Comparison of ENCODE assay signal across 2 cellular contexts in genomic region chr20:36467076-36467999, GRCh38.
TF ChIP-seq lines count a peak whose summit lies in the region.

No MANE protein-coding gene starts in this region.

TF ChIP-seq in SK-N-SH, 30 proteins besides CTCF, POLR2A, EP300 and RAD21:
- TF ChIP-seq NFIC (IDR thresholded peaks at IDR 0.05; ENCODE audit: borderline replicate concordance), result peak; percentile 26; the same call in 1 of the 2 replicates
- TF ChIP-seq, protein P1, sequence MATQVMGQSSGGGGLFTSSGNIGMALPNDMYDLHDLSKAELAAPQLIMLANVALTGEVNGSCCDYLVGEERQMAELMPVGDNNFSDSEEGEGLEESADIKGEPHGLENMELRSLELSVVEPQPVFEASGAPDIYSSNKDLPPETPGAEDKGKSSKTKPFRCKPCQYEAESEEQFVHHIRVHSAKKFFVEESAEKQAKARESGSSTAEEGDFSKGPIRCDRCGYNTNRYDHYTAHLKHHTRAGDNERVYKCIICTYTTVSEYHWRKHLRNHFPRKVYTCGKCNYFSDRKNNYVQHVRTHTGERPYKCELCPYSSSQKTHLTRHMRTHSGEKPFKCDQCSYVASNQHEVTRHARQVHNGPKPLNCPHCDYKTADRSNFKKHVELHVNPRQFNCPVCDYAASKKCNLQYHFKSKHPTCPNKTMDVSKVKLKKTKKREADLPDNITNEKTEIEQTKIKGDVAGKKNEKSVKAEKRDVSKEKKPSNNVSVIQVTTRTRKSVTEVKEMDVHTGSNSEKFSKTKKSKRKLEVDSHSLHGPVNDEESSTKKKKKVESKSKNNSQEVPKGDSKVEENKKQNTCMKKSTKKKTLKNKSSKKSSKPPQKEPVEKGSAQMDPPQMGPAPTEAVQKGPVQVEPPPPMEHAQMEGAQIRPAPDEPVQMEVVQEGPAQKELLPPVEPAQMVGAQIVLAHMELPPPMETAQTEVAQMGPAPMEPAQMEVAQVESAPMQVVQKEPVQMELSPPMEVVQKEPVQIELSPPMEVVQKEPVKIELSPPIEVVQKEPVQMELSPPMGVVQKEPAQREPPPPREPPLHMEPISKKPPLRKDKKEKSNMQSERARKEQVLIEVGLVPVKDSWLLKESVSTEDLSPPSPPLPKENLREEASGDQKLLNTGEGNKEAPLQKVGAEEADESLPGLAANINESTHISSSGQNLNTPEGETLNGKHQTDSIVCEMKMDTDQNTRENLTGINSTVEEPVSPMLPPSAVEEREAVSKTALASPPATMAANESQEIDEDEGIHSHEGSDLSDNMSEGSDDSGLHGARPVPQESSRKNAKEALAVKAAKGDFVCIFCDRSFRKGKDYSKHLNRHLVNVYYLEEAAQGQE (IDR thresholded peaks at IDR 0.05; ENCODE audit: low read depth, low read length), result no peak

TF ChIP-seq in HepG2, 621 proteins besides CTCF, POLR2A, EP300 and RAD21 (continues in another document):
- TF ChIP-seq ZNF276 (CRISPR knock-in tag; IDR thresholded peaks at IDR 0.05; ENCODE audit: low read depth) (0 out of 2 replicates have a peak, but pooled peaks have one; percentile 21), HINFP (CRISPR knock-in tag; IDR thresholded peaks at IDR 0.05; ENCODE audit: low read depth) (peak; percentile 64; the same call in 1 of the 2 replicates), KLF15 (CRISPR knock-in tag; IDR thresholded peaks at IDR 0.05; ENCODE audit: borderline replicate concordance) (0 out of 2 replicates have a peak, but pooled peaks have one; percentile 22), U2AF1 (optimal IDR thresholded peaks at IDR 0.05; ENCODE audit: low read depth, low read length) (no peak), ZNF292 (CRISPR knock-in tag; IDR thresholded peaks at IDR 0.05; ENCODE audit: borderline replicate concordance, low read depth) (0 out of 2 replicates have a peak, but pooled peaks have one; percentile 32), SNAI1 (CRISPR knock-in tag; IDR thresholded peaks at IDR 0.05; ENCODE audit: borderline replicate concordance) (0 out of 2 replicates have a peak, but pooled peaks have one; percentile 28), TEAD3 (CRISPR knock-in tag; optimal IDR thresholded peaks at IDR 0.05; ENCODE audit: borderline replicate concordance) (peak; percentile 62), HIC2 (CRISPR knock-in tag; IDR thresholded peaks at IDR 0.05; ENCODE audit: low read depth) (no peak), ZFP36 (IDR thresholded peaks at IDR 0.05; ENCODE audit: borderline replicate concordance, low read depth, low read length, partially characterized antibody) (peak; percentile 77), MTA3 (CRISPR knock-in tag; IDR thresholded peaks at IDR 0.05) (no peak), ZNF775 (CRISPR knock-in tag; IDR thresholded peaks at IDR 0.05; ENCODE audit: borderline replicate concordance) (no peak), YEATS4 (CRISPR knock-in tag; IDR thresholded peaks at IDR 0.05; ENCODE audit: borderline replicate concordance) (no peak), IRF2 (CRISPR knock-in tag; IDR thresholded peaks at IDR 0.05) (0 out of 2 replicates have a peak, but pooled peaks have one; percentile 27), ARNT2 (CRISPR knock-in tag; IDR thresholded peaks at IDR 0.05; ENCODE audit: low read depth) (no peak), TBX2 (CRISPR knock-in tag; IDR thresholded peaks at IDR 0.05; ENCODE audit: borderline replicate concordance) (0 out of 2 replicates have a peak, but pooled peaks have one; percentile 9), ZNF337 (CRISPR knock-in tag; IDR thresholded peaks at IDR 0.05; ENCODE audit: borderline replicate concordance, low read depth) (no peak), DZIP1 (CRISPR knock-in tag; IDR thresholded peaks at IDR 0.05) (no peak), ZNF235 (CRISPR knock-in tag; IDR thresholded peaks at IDR 0.05; ENCODE audit: borderline replicate concordance) (no peak), NR2F2 (IDR thresholded peaks at IDR 0.05; ENCODE audit: borderline replicate concordance, low read depth) (no peak), HOXA3 (CRISPR knock-in tag; IDR thresholded peaks at IDR 0.05) (peak; percentile 8; the same call in 1 of the 2 replicates), ZNF333 (CRISPR knock-in tag; IDR thresholded peaks at IDR 0.05; ENCODE audit: borderline replicate concordance) (peak; percentile 2; the same call in 1 of the 2 replicates), ZNF160 (CRISPR knock-in tag; IDR thresholded peaks at IDR 0.05) (peak; percentile 37; the same call in 1 of the 2 replicates), MBD4 (IDR thresholded peaks at IDR 0.05; ENCODE audit: borderline replicate concordance, low read length) (no peak), ZNF605 (CRISPR knock-in tag; IDR thresholded peaks at IDR 0.05) (0 out of 2 replicates have a peak, but pooled peaks have one; percentile 1), HNF4A (CRISPR knock-in tag; IDR thresholded peaks at IDR 0.05) (peak; percentile 34; the same call in 1 of the 2 replicates), GFI1 (CRISPR knock-in tag; IDR thresholded peaks at IDR 0.05; ENCODE audit: borderline replicate concordance) (peak; percentile 46; the same call in 1 of the 2 replicates), ZBTB21 (CRISPR knock-in tag; IDR thresholded peaks at IDR 0.05) (no peak), ZNF143 (CRISPR knock-in tag; IDR thresholded peaks at IDR 0.05) (peak; percentile 44), ZFY (CRISPR knock-in tag; IDR thresholded peaks at IDR 0.05) (0 out of 2 replicates have a peak, but pooled peaks have one; percentile 20)
- TF ChIP-seq, protein P2, sequence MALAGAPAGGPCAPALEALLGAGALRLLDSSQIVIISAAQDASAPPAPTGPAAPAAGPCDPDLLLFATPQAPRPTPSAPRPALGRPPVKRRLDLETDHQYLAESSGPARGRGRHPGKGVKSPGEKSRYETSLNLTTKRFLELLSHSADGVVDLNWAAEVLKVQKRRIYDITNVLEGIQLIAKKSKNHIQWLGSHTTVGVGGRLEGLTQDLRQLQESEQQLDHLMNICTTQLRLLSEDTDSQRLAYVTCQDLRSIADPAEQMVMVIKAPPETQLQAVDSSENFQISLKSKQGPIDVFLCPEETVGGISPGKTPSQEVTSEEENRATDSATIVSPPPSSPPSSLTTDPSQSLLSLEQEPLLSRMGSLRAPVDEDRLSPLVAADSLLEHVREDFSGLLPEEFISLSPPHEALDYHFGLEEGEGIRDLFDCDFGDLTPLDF (CRISPR knock-in tag; IDR thresholded peaks at IDR 0.05), result no peak
- TF ChIP-seq, protein P3, sequence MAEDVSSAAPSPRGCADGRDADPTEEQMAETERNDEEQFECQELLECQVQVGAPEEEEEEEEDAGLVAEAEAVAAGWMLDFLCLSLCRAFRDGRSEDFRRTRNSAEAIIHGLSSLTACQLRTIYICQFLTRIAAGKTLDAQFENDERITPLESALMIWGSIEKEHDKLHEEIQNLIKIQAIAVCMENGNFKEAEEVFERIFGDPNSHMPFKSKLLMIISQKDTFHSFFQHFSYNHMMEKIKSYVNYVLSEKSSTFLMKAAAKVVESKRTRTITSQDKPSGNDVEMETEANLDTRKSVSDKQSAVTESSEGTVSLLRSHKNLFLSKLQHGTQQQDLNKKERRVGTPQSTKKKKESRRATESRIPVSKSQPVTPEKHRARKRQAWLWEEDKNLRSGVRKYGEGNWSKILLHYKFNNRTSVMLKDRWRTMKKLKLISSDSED (CRISPR knock-in tag; IDR thresholded peaks at IDR 0.05), result no peak
- TF ChIP-seq, protein P4, sequence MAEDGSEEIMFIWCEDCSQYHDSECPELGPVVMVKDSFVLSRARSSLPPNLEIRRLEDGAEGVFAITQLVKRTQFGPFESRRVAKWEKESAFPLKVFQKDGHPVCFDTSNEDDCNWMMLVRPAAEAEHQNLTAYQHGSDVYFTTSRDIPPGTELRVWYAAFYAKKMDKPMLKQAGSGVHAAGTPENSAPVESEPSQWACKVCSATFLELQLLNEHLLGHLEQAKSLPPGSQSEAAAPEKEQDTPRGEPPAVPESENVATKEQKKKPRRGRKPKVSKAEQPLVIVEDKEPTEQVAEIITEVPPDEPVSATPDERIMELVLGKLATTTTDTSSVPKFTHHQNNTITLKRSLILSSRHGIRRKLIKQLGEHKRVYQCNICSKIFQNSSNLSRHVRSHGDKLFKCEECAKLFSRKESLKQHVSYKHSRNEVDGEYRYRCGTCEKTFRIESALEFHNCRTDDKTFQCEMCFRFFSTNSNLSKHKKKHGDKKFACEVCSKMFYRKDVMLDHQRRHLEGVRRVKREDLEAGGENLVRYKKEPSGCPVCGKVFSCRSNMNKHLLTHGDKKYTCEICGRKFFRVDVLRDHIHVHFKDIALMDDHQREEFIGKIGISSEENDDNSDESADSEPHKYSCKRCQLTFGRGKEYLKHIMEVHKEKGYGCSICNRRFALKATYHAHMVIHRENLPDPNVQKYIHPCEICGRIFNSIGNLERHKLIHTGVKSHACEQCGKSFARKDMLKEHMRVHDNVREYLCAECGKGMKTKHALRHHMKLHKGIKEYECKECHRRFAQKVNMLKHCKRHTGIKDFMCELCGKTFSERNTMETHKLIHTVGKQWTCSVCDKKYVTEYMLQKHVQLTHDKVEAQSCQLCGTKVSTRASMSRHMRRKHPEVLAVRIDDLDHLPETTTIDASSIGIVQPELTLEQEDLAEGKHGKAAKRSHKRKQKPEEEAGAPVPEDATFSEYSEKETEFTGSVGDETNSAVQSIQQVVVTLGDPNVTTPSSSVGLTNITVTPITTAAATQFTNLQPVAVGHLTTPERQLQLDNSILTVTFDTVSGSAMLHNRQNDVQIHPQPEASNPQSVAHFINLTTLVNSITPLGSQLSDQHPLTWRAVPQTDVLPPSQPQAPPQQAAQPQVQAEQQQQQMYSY (CRISPR knock-in tag; IDR thresholded peaks at IDR 0.05), result 0 out of 2 replicates have a peak, but pooled peaks have one; percentile 26
- TF ChIP-seq, protein P5, sequence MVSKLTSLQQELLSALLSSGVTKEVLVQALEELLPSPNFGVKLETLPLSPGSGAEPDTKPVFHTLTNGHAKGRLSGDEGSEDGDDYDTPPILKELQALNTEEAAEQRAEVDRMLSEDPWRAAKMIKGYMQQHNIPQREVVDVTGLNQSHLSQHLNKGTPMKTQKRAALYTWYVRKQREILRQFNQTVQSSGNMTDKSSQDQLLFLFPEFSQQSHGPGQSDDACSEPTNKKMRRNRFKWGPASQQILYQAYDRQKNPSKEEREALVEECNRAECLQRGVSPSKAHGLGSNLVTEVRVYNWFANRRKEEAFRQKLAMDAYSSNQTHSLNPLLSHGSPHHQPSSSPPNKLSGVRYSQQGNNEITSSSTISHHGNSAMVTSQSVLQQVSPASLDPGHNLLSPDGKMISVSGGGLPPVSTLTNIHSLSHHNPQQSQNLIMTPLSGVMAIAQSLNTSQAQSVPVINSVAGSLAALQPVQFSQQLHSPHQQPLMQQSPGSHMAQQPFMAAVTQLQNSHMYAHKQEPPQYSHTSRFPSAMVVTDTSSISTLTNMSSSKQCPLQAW (CRISPR knock-in tag; IDR thresholded peaks at IDR 0.05), result peak; percentile 59; the same call in 1 of the 2 replicates
- TF ChIP-seq, protein P6, sequence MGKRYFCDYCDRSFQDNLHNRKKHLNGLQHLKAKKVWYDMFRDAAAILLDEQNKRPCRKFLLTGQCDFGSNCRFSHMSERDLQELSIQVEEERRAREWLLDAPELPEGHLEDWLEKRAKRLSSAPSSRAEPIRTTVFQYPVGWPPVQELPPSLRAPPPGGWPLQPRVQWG (CRISPR knock-in tag; IDR thresholded peaks at IDR 0.05; ENCODE audit: borderline replicate concordance, low read depth), result no peak
